ENCODE assay signal across 22 cellular contexts in genomic region chr18:45349447-45349846, GRCh38.
DNase-seq lines count a peak whose midpoint lies in the region; ATAC-seq and TF ChIP-seq lines count a peak whose summit lies in the region.
"Had no signal": no experiment of that assay in that cellular context is flagged by ENCODE, and none has a peak within 500 bp of the region (broad histone marks: within the 10 kb centered on the region; RNA-seq: fewer than 3 reads in every experiment).

No MANE protein-coding gene starts in this region.

- WGBS in gastroesophageal sphincter (ENCODE audit: low coverage in 1 of 2), 2 donors = 70 to 79% methylated on average over 2 of the region's 2 CpGs
- 75% methylated on average over 2 of the region's 2 CpGs for WGBS in mammary epithelial cell (ENCODE audit: low coverage, missing lambda C conversion rate)

- no peak overlapping the region for H2AFZ ChIP-seq in mammary epithelial cell (ENCODE audit: low read depth, low read length)
- H2AFZ ChIP-seq: GM23338 had no signal

- TF ChIP-seq EP300 in gastroesophageal sphincter (IDR thresholded peaks at IDR 0.05) = no peak

- no peak overlapping the region for H3K4me2 ChIP-seq in mammary epithelial cell (ENCODE audit: insufficient read depth, low read depth, low read length)
- H3K4me2 ChIP-seq: A549; BLaER1 treated with 17β-estradiol and CSF1 and Interleukin-3, amounts not matched to agents 10 nM and 100 nM; GM23338 had no signal

- H3K36me3 ChIP-seq in gastroesophageal sphincter (no peaks in the 10 kb centered on the region), gastrocnemius medialis (no peaks in the 10 kb centered on the region), mammary epithelial cell (ENCODE audit: insufficient read depth, low read length) (no peaks in the 10 kb centered on the region)
- H3K36me3 ChIP-seq: BE2C; BLaER1 treated with 17β-estradiol and CSF1 and Interleukin-3, amounts not matched to agents 10 nM and 100 nM had no signal

- H3K4me3 ChIP-seq in gastroesophageal sphincter (no peak overlapping the region), gastrocnemius medialis (no peak overlapping the region), mammary epithelial cell (replicated peaks in 1 of 3; ENCODE audit: insufficient read depth in 1 of 3, low read depth in 2 of 3, low read length in 3 of 3) (no peak overlapping the region)
- H3K4me3 ChIP-seq: A549; BLaER1 treated with 17β-estradiol and CSF1 and Interleukin-3, amounts not matched to agents 10 nM and 100 nM; GM12878; GM23338 had no signal

- TF ChIP-seq CTCF in gastroesophageal sphincter (IDR thresholded peaks at IDR 0.05) (no peak), gastrocnemius medialis (IDR thresholded peaks at IDR 0.05 in 4 of 5, conservative IDR thresholded peaks at IDR 0.05 in 1 of 5) (no peak), mammary epithelial cell (conservative IDR thresholded peaks at IDR 0.05 in 1 of 2, IDR thresholded peaks at IDR 0.05 in 1 of 2; ENCODE audit: extremely low read depth in 1 of 2, insufficient read depth in 1 of 2, low read depth in 1 of 2, low read length in 2 of 2) (no peak)

- CTCF ChIA-PET in mammary epithelial cell (lab: Charles Lee; ENCODE audit: low non-redundant PET) = no interaction called here

- H3K27ac ChIP-seq in gastroesophageal sphincter = peak overlapping the region in 1 of 4 donors; percentile 32
- peak overlapping the region in 1 of 4 donors; percentile 7 for H3K27ac ChIP-seq in gastrocnemius medialis
- no peak overlapping the region for H3K27ac ChIP-seq in mammary epithelial cell (ENCODE audit: insufficient read depth, low read depth, low read length)
- H3K27ac ChIP-seq: A549; BLaER1 treated with 17β-estradiol and CSF1 and Interleukin-3, amounts not matched to agents 10 nM and 100 nM had no signal

- BruUV-seq in mammary epithelial cell (replicated peaks; lab: Mats Ljungman, UMichigan) = no TSS peak

- DNase-seq in Right ventricle myocardium superior = no peak
- DNase-seq in left cardiac atrium = no peak
- DNase-seq in gastrocnemius medialis = peak in 1 of 2 donors; percentile 34
- DNase-seq in mammary epithelial cell = no peak
- no peak for DNase-seq in NOMO-1 treated with DMSO at 0.1 percent for 48 hours (lab: John Stamatoyannopoulos, UW; ENCODE audit: unreplicated experiment)
- DNase-seq: 8988T; ACHN; AML-193; BE2C; CD4-positive, alpha-beta T cell; CD8-positive, alpha-beta memory T cell; DMS 273 treated with DMSO at 0.1 percent for 48 hours; DMS79; EL; GDM1; H9 had no signal

- H3K9ac ChIP-seq in mammary epithelial cell (ENCODE audit: insufficient read depth, low read length) = no peak overlapping the region
- H3K9ac ChIP-seq: BLaER1 treated with 17β-estradiol and CSF1 and Interleukin-3, amounts not matched to agents 10 nM and 100 nM had no signal

- in situ Hi-C loops in gastrocnemius medialis (cut with MboI; ENCODE audit: low sequenced_read_pairs in 4 of 4) = no loop called here
- in situ Hi-C loops in mammary epithelial cell (cut with MboI; ENCODE audit: low sequenced_read_pairs in 2 of 2) = no loop called here

- TF ChIP-seq POLR2A in gastroesophageal sphincter (IDR thresholded peaks at IDR 0.05) (no peak), gastrocnemius medialis (IDR thresholded peaks at IDR 0.05) (no peak)

- no peaks in the 10 kb centered on the region for H4K20me1 ChIP-seq in mammary epithelial cell (ENCODE audit: insufficient read depth, low read length)
- H4K20me1 ChIP-seq: BLaER1 treated with 17β-estradiol and CSF1 and Interleukin-3, amounts not matched to agents 10 nM and 100 nM had no signal

- ATAC-seq in Right ventricle myocardium superior (ENCODE audit: poor library complexity) (peak; percentile 62), left cardiac atrium (no peak), gastroesophageal sphincter (peak; percentile 72), gastrocnemius medialis (peak; percentile 52 to 57)
- ATAC-seq: A549, GM12878, GM23338, HCT116 had no signal

- H3K9me3 ChIP-seq in gastroesophageal sphincter (no peaks in the 10 kb centered on the region), gastrocnemius medialis (no peaks in the 10 kb centered on the region), mammary epithelial cell (replicated peaks; ENCODE audit: insufficient read depth, low read length) (no peaks in the 10 kb centered on the region)
- H3K9me3 ChIP-seq: A549; BE2C; BLaER1 treated with 17β-estradiol and CSF1 and Interleukin-3, amounts not matched to agents 10 nM and 100 nM had no signal

- intact Hi-C loops in Right ventricle myocardium superior (cut with DNase I) = no loop called here
- intact Hi-C loops in left cardiac atrium (cut with DNase I) = no loop called here
- intact Hi-C loops in gastrocnemius medialis (cut with DNase I; ENCODE audit: low total_unique reads) = no loop called here
- intact Hi-C loops in mammary epithelial cell (cut with micrococcal nuclease) = no loop called here

- H3K27me3 ChIP-seq in gastroesophageal sphincter = no peaks in the 10 kb centered on the region
- no peaks in the 10 kb centered on the region for H3K27me3 ChIP-seq in gastrocnemius medialis
- no peaks in the 10 kb centered on the region for H3K27me3 ChIP-seq in mammary epithelial cell (ENCODE audit: insufficient read depth, low read length)
- H3K27me3 ChIP-seq: BE2C; BLaER1 treated with 17β-estradiol and CSF1 and Interleukin-3, amounts not matched to agents 10 nM and 100 nM had no signal

- H3K4me1 ChIP-seq in gastroesophageal sphincter = peaks cover 0 to 3% (median 3%) of the 10 kb centered on the region in 3 donors
- peaks cover 0 to 15% of the 10 kb centered on the region in 2 donors for H3K4me1 ChIP-seq in gastrocnemius medialis
- H3K4me1 ChIP-seq in mammary epithelial cell (ENCODE audit: insufficient read depth, low read length) = peaks cover 13% of the 10 kb centered on the region
- H3K4me1 ChIP-seq: A549; BE2C; BLaER1 treated with 17β-estradiol and CSF1 and Interleukin-3, amounts not matched to agents 10 nM and 100 nM had no signal

- dilution Hi-C loops in mammary epithelial cell (cut with HindIII; ENCODE audit: low sequenced_read_pairs) = no loop called here

- no peaks in the 10 kb centered on the region for H3K79me2 ChIP-seq in mammary epithelial cell (ENCODE audit: insufficient read depth, low read length)

Comparison
In these comparisons a context has a peak if more than half of its experiments do, and no peak if none do; other contexts are left out.
1. ATAC-seq: peak in Right ventricle myocardium superior (single experiment), gastroesophageal sphincter (single experiment) and gastrocnemius medialis (2 of 2); none in left cardiac atrium (0 of 2).